Comparison of ENCODE assay signal across 27 cellular contexts in the genomic region with DNA sequence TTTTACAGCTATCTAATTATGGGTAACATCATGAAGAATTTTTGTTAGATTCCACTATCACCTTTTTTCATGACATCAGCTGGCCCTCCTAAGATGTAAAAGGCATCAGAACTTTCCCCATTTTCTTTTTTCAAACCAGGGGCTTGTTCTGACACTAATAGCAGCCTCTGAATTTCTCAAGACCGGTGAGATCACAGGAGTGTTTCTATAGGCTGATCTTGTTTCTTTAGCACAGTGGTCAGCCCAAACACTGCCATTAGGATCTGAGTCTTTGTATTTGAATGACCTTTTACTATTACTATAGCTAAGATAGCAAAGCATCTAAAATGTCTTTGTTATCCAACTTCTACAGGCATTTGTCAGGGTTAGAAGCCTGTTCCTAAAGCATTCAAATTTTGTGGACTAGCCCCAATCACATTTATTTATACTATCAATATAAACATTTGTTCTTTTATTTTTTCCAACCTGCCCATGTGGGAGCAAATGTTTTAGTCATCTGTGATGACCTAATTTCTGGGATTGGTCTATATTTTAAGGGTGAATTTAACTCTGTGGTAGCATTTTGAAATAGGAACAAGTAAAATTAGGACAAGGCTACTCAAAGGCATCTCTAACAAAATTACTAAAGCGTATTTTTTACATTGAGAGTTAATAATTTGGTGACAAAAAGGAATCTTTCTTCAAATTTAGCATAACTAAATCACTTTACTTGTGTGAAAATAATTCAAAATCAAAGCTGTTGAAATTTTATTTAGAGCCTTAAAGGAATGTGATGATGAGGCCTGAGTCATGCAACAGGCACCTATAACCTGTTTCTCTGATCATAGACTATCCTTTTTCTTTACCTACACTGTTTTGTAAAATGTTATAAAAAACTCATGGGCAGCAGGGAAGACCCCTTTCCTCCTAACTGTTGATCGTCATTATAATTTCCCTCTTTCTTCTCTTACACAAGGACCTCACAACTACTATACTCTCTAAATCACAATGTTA. TPM values are rescaled to one million over a fixed set of nuclear protein-coding genes. Genes with fewer than 3 reads are reported as not detected.
DNase-seq lines count a peak whose midpoint lies in the region; ATAC-seq and TF ChIP-seq lines count a peak whose summit lies in the region.
"Had no signal": no experiment of that assay in that cellular context is flagged by ENCODE, and none has a peak within 500 bp of the region (broad histone marks: within the 10 kb centered on the region; RNA-seq: fewer than 3 reads in every experiment).

No MANE protein-coding gene starts in this region.

- POLR2A ChIA-PET in CD4-positive, alpha-beta memory T cell (lab: Charles Lee; ENCODE audit: partially characterized antibody): interaction anchor here (0.9 to 2.1 kb wide), 2 partner anchors 11 to 34 kb away, joined by 3 to 6 read pairs; no protein-coding TSS in a partner anchor

- no peaks in the 10 kb centered on the region for H3K36me3 Mint-ChIP-seq in natural killer cell
- no peaks in the 10 kb centered on the region for H3K36me3 Mint-ChIP-seq in natural killer cell treated with Interleukin-12 subunit alpha and Interleukin-12 subunit beta and Interleukin-15 and Interleukin-18, amount 100 ng/mL, for 72 hours
- H3K36me3 Mint-ChIP-seq in CD4-positive, alpha-beta memory T cell: peaks cover 15 to 23% of the 10 kb centered on the region in 2 donors

- ATAC-seq in natural killer cell: no peak
- ATAC-seq in natural killer cell treated with Interleukin-12 subunit alpha and Interleukin-12 subunit beta and Interleukin-15 and Interleukin-18, amount 100 ng/mL, for 72 hours: no peak
- peak; percentile 80 for ATAC-seq in RWPE2 (ENCODE audit: low read depth)
- ATAC-seq: CD8-positive, alpha-beta T cell; effector memory CD8-positive, alpha-beta T cell; GM12878; left lobe of liver; stimulated activated memory B cell treated with anti-CD40 and anti-IgM and Interleukin-4, amounts not matched to agents 10 μg/mL and 1 μg/mL and 100 μg/mL, for 72 hours had no signal

- CTCF ChIA-PET in CD4-positive, alpha-beta memory T cell (lab: Charles Lee; ENCODE audit: partially characterized antibody): interaction anchor here (0.7 to 11.4 kb wide), 8 partner anchors 9 to 54 kb away, joined by 3 to 198 read pairs (median 4); a partner anchor contains a TSS

- peak overlapping the region; percentile 42 to 54 for H3K27ac Mint-ChIP-seq in natural killer cell
- no peak overlapping the region for H3K27ac Mint-ChIP-seq in natural killer cell treated with Interleukin-12 subunit alpha and Interleukin-12 subunit beta and Interleukin-15 and Interleukin-18, amount 100 ng/mL, for 72 hours
- H3K27ac Mint-ChIP-seq in CD4-positive, alpha-beta memory T cell: peak overlapping the region in 2 of 7 donors; percentile 43 to 71
- H3K27ac Mint-ChIP-seq: activated CD4-positive, alpha-beta T cell treated with anti-CD3 and anti-CD28 coated beads, Interleukin-2, amount 10 ng/mL, durations not matched to agents 7 days and 5 days; activated naive CD8-positive, alpha-beta T cell; activated T-helper 1 cell treated with anti-CD3 and anti-CD28 coated beads, Interleukin-12 subunit alpha, Interleukin-12 subunit beta, Interleukin-2, Interleukin-4 antibody, amounts not matched to agents 30 ng/mL and 10 ng/mL and 1 ng/mL, durations not matched to agents 14 hours and 24 hours and 36 hours; CD8-positive, alpha-beta T cell; effector memory CD8-positive, alpha-beta T cell; stimulated activated memory B cell treated with anti-CD40 and anti-IgM and Interleukin-4, amounts not matched to agents 10 μg/mL and 1 μg/mL and 100 μg/mL, for 72 hours had no signal

- no peak overlapping the region for H3K9ac ChIP-seq in iPS-18a (ENCODE audit: low read length)

- H3K27me3 ChIP-seq in RWPE2 (ENCODE audit: insufficient read depth, poor library complexity, severe bottlenecking): no peaks in the 10 kb centered on the region
- H3K27me3 ChIP-seq in iPS-18a (ENCODE audit: control insufficient read depth, insufficient read depth, low read length): no peaks in the 10 kb centered on the region
- no peaks in the 10 kb centered on the region for H3K27me3 ChIP-seq in CD4-positive, alpha-beta memory T cell (ENCODE audit: insufficient read depth, low read length)
- H3K27me3 ChIP-seq in ascending aorta: no peaks in the 10 kb centered on the region
- H3K27me3 ChIP-seq: Peyer's patch, suprapubic skin, uterus had no signal

- TF ChIP-seq CTCF in natural killer cell (IDR thresholded peaks at IDR 0.05) (no peak), RWPE2 (IDR thresholded peaks at IDR 0.05; ENCODE audit: poor library complexity, severe bottlenecking) (no peak), ascending aorta (IDR thresholded peaks at IDR 0.05) (no peak)

- H3K4me3 ChIP-seq in RWPE2 (ENCODE audit: severe bottlenecking): no peak overlapping the region
- peak overlapping the region; percentile 4 for H3K4me3 ChIP-seq in iPS-18a (ENCODE audit: low read length)
- no peak overlapping the region for H3K4me3 ChIP-seq in CD4-positive, alpha-beta memory T cell (ENCODE audit: low read length in 2 of 2)
- H3K4me3 ChIP-seq in ascending aorta: no peak overlapping the region
- H3K4me3 ChIP-seq: GM12878, Peyer's patch, prostate gland, suprapubic skin, uterus had no signal

- H3K36me3 ChIP-seq in RWPE2 (ENCODE audit: low read depth) (peaks cover 15% of the 10 kb centered on the region; the same call in 1 of the 2 replicates), iPS-18a (ENCODE audit: control insufficient read depth, low read depth, low read length) (no peaks in the 10 kb centered on the region), ascending aorta (peaks cover 16 to 22% of the 10 kb centered on the region in 2 donors)
- H3K36me3 ChIP-seq in CD4-positive, alpha-beta memory T cell (ENCODE audit: insufficient read depth, low read length): peaks cover 9% of the 10 kb centered on the region
- H3K36me3 ChIP-seq: prostate gland, uterus had no signal

- no peaks in the 10 kb centered on the region for H3K27me3 Mint-ChIP-seq in natural killer cell (ENCODE audit: low read depth in 2 of 2)
- H3K27me3 Mint-ChIP-seq in natural killer cell treated with Interleukin-12 subunit alpha and Interleukin-12 subunit beta and Interleukin-15 and Interleukin-18, amount 100 ng/mL, for 72 hours: no peaks in the 10 kb centered on the region
- H3K27me3 Mint-ChIP-seq in CD4-positive, alpha-beta memory T cell: no peaks in the 10 kb centered on the region
- H3K27me3 Mint-ChIP-seq: activated CD4-positive, alpha-beta T cell treated with anti-CD3 and anti-CD28 coated beads, Interleukin-2, amount 10 ng/mL, durations not matched to agents 7 days and 5 days; activated naive CD8-positive, alpha-beta T cell; effector memory CD8-positive, alpha-beta T cell; stimulated activated memory B cell treated with anti-CD40 and anti-IgM and Interleukin-4, amounts not matched to agents 10 μg/mL and 1 μg/mL and 100 μg/mL, for 72 hours had no signal

- H3K9me3 Mint-ChIP-seq in natural killer cell: no peaks in the 10 kb centered on the region
- H3K9me3 Mint-ChIP-seq in natural killer cell treated with Interleukin-12 subunit alpha and Interleukin-12 subunit beta and Interleukin-15 and Interleukin-18, amount 100 ng/mL, for 72 hours: no peaks in the 10 kb centered on the region
- no peaks in the 10 kb centered on the region for H3K9me3 Mint-ChIP-seq in CD4-positive, alpha-beta memory T cell
- H3K9me3 Mint-ChIP-seq: activated CD4-positive, alpha-beta T cell treated with anti-CD3 and anti-CD28 coated beads, Interleukin-2, amount 10 ng/mL, durations not matched to agents 7 days and 5 days; activated T-helper 1 cell treated with anti-CD3 and anti-CD28 coated beads, Interleukin-12 subunit alpha, Interleukin-12 subunit beta, Interleukin-2, Interleukin-4 antibody, amounts not matched to agents 30 ng/mL and 10 ng/mL and 1 ng/mL, durations not matched to agents 14 hours and 24 hours and 36 hours; CD8-positive, alpha-beta T cell; effector memory CD8-positive, alpha-beta T cell; stimulated activated memory B cell treated with anti-CD40 and anti-IgM and Interleukin-4, amounts not matched to agents 10 μg/mL and 1 μg/mL and 100 μg/mL, for 72 hours had no signal

- intact Hi-C loops in natural killer cell (cut with micrococcal nuclease) (no loop called here), ascending aorta (cut with DNase I) (no loop called here)
- intact Hi-C loops in CD4-positive, alpha-beta memory T cell (cut with micrococcal nuclease): loop anchor here (10.0 kb wide), 1 partner anchor 1688 kb away; no protein-coding TSS in a partner anchor

- H3K4me1 ChIP-seq in RWPE2 (ENCODE audit: insufficient read depth, poor library complexity, severe bottlenecking) (peaks cover 20% of the 10 kb centered on the region), iPS-18a (ENCODE audit: control insufficient read depth, low read depth, low read length) (peaks cover 11% of the 10 kb centered on the region), ascending aorta (no peaks in the 10 kb centered on the region)
- H3K4me1 ChIP-seq in CD4-positive, alpha-beta memory T cell (ENCODE audit: insufficient read depth, low read length): peaks cover 11% of the 10 kb centered on the region
- H3K4me1 ChIP-seq: prostate gland, uterus had no signal

- H3K4me3 Mint-ChIP-seq in natural killer cell: no peak overlapping the region
- no peak overlapping the region for H3K4me3 Mint-ChIP-seq in natural killer cell treated with Interleukin-12 subunit alpha and Interleukin-12 subunit beta and Interleukin-15 and Interleukin-18, amount 100 ng/mL, for 72 hours
- no peak overlapping the region for H3K4me3 Mint-ChIP-seq in CD4-positive, alpha-beta memory T cell
- H3K4me3 Mint-ChIP-seq: activated CD4-positive, alpha-beta T cell treated with anti-CD3 and anti-CD28 coated beads, Interleukin-2, amount 10 ng/mL, durations not matched to agents 7 days and 5 days; activated naive CD8-positive, alpha-beta T cell; activated T-helper 1 cell treated with anti-CD3 and anti-CD28 coated beads, Interleukin-12 subunit alpha, Interleukin-12 subunit beta, Interleukin-2, Interleukin-4 antibody, amounts not matched to agents 30 ng/mL and 10 ng/mL and 1 ng/mL, durations not matched to agents 14 hours and 24 hours and 36 hours; CD8-positive, alpha-beta T cell; effector memory CD8-positive, alpha-beta T cell; stimulated activated memory B cell treated with anti-CD40 and anti-IgM and Interleukin-4, amounts not matched to agents 10 μg/mL and 1 μg/mL and 100 μg/mL, for 72 hours had no signal

- H3K9me3 ChIP-seq in RWPE2 (ENCODE audit: severe bottlenecking): no peaks in the 10 kb centered on the region
- H3K9me3 ChIP-seq in iPS-18a (ENCODE audit: control insufficient read depth, low read depth, low read length): no peaks in the 10 kb centered on the region
- no peaks in the 10 kb centered on the region for H3K9me3 ChIP-seq in CD4-positive, alpha-beta memory T cell (ENCODE audit: control insufficient read depth in 1 of 2, low read length in 2 of 2)
- no peaks in the 10 kb centered on the region for H3K9me3 ChIP-seq in ascending aorta
- H3K9me3 ChIP-seq: Peyer's patch, prostate gland, suprapubic skin, uterus had no signal

- no peak for DNase-seq in natural killer cell
- no peak for DNase-seq in natural killer cell treated with Interleukin-12 subunit alpha and Interleukin-12 subunit beta and Interleukin-15 and Interleukin-18, amount 100 ng/mL, for 72 hours (ENCODE audit: low spot score)
- DNase-seq in RWPE2 (ENCODE audit: low spot score): no peak
- DNase-seq in CD4-positive, alpha-beta memory T cell: no peak
- no peak for DNase-seq in activated CD4-positive, alpha-beta T cell treated with anti-CD3 and anti-CD28 coated beads, Interleukin-2, amount 50 U/mL, for 48 hours
- DNase-seq in ascending aorta (ENCODE audit: low spot score in 2 of 2): no peak
- no peak for DNase-seq in DMS153 treated with DMSO at 0.1 percent for 48 hours (lab: John Stamatoyannopoulos, UW; ENCODE audit: unreplicated experiment)
- DNase-seq: activated CD4-positive, alpha-beta T cell treated with anti-CD3 and anti-CD28 coated beads, Interleukin-2, amount 10 ng/mL, durations not matched to agents 7 days and 5 days; CD8-positive, alpha-beta T cell; effector memory CD8-positive, alpha-beta T cell; NCI-H2081 treated with DMSO at 0.1 percent for 48 hours; NCI-H446 treated with DMSO at 0.1 percent for 48 hours; NK-92 treated with Interleukin-12 subunit alpha and Interleukin-12 subunit beta, amount 100 ng/mL, for 24 hours; Peyer's patch; stimulated activated CD4-positive, alpha-beta T cell treated with anti-CD3 and anti-CD28 coated beads, Interleukin-2, amount 100 ng/mL, for 24 hours; T-helper 2 cell; uterus had no signal

- peak overlapping the region; percentile 34 for H3K27ac ChIP-seq in RWPE2 (ENCODE audit: poor library complexity, severe bottlenecking)
- H3K27ac ChIP-seq in iPS-18a (ENCODE audit: low read length): no peak overlapping the region
- H3K27ac ChIP-seq in CD4-positive, alpha-beta memory T cell (ENCODE audit: low read depth, low read length): no peak overlapping the region
- H3K27ac ChIP-seq in ascending aorta: no peak overlapping the region
- H3K27ac ChIP-seq: Peyer's patch, prostate gland, suprapubic skin, uterus, VCaP had no signal

- peaks cover 22 to 34% of the 10 kb centered on the region in 2 donors for H3K4me1 Mint-ChIP-seq in natural killer cell
- H3K4me1 Mint-ChIP-seq in natural killer cell treated with Interleukin-12 subunit alpha and Interleukin-12 subunit beta and Interleukin-15 and Interleukin-18, amount 100 ng/mL, for 72 hours (ENCODE audit: low read depth in 2 of 2): peaks cover 8 to 9% of the 10 kb centered on the region in 2 donors
- peaks cover 6 to 15% (median 8%) of the 10 kb centered on the region in 4 donors for H3K4me1 Mint-ChIP-seq in CD4-positive, alpha-beta memory T cell

RNA-seq across cellular contexts. Expression of a gene that starts 39.3 kb away (rescaled TPM):
- total RNA-seq in natural killer cell (1,000 to 10,000 TPM in 1 of 3 donors, 100 to 1,000 TPM in 2; 883 to 1,008 (median 954) TPM), ascending aorta (2.7 TPM)
- total RNA-seq in natural killer cell treated with Interleukin-12 subunit alpha and Interleukin-12 subunit beta and Interleukin-15 and Interleukin-18, amount 100 ng/mL, for 72 hours: 100 to 1,000 TPM in 1 of 2 donors, 10 to 100 TPM in 1; 97.4 to 191 TPM
- total RNA-seq in CD4-positive, alpha-beta memory T cell: 100 to 1,000 TPM; 404 to 419 TPM
- polyA plus RNA-seq in CD4-positive, alpha-beta memory T cell: 100 to 1,000 TPM; 140 to 149 TPM
- total RNA-seq: SK-MEL-5 had no signal

Comparison
In these comparisons a context has a peak if more than half of its experiments do, and no peak if none do; other contexts are left out.
1. H3K27ac Mint-ChIP-seq: peak in natural killer cell (2 of 2); none in natural killer cell treated with Interleukin-12 subunit alpha and Interleukin-12 subunit beta and Interleukin-15 and Interleukin-18, amount 100 ng/mL, for 72 hours (0 of 2).
2. RNA of a gene that starts 39.3 kb away (total RNA-seq): 883 to 1,008 TPM in natural killer cell, 404 to 419 TPM in CD4-positive, alpha-beta memory T cell and 97.4 to 191 TPM in natural killer cell treated with Interleukin-12 subunit alpha and Interleukin-12 subunit beta and Interleukin-15 and Interleukin-18, amount 100 ng/mL, for 72 hours; 2.7 TPM in ascending aorta (single experiment); every median in the first group is over 10 times any median in the second.